19 cellular contexts compared by ENCODE assay signal in genomic region chr15:56341201-56341600, GRCh38. TPM values are rescaled to one million over a fixed set of nuclear protein-coding genes. Genes with fewer than 3 reads are reported as not detected.
DNase-seq lines count a peak whose midpoint lies in the region; ATAC-seq, FAIRE-seq and TF ChIP-seq lines count a peak whose summit lies in the region.
"Had no signal": no experiment of that assay in that cellular context is flagged by ENCODE, and none has a peak within 500 bp of the region (broad histone marks: within the 10 kb centered on the region; RNA-seq: fewer than 3 reads in every experiment).

No MANE protein-coding gene starts in this region.

- no peaks in the 10 kb centered on the region for H3K9me1 ChIP-seq in keratinocyte (ENCODE audit: control insufficient read depth, extremely low read depth, insufficient read depth, low read length)

- intact Hi-C loops in PC-3 (cut with micrococcal nuclease) (no loop called here), mammary epithelial cell (cut with micrococcal nuclease) (no loop called here)

- no peaks in the 10 kb centered on the region for H3K79me2 ChIP-seq in PC-3 (ENCODE audit: low read length)
- no peaks in the 10 kb centered on the region for H3K79me2 ChIP-seq in mammary epithelial cell (ENCODE audit: insufficient read depth, low read length)
- no peaks in the 10 kb centered on the region for H3K79me2 ChIP-seq in keratinocyte (ENCODE audit: control insufficient read depth, insufficient read depth, low read length)

- no peaks in the 10 kb centered on the region for H3K9me3 ChIP-seq in PC-3 (ENCODE audit: low read length)
- H3K9me3 ChIP-seq in mammary epithelial cell (replicated peaks; ENCODE audit: insufficient read depth, low read length), result no peaks in the 10 kb centered on the region
- H3K9me3 ChIP-seq in keratinocyte (ENCODE audit: control insufficient read depth, low read depth, low read length), result no peaks in the 10 kb centered on the region
- no peaks in the 10 kb centered on the region for H3K9me3 ChIP-seq in CD8-positive, alpha-beta memory T cell (ENCODE audit: low read length)
- H3K9me3 ChIP-seq: HAP-1 had no signal

- H3K4me1 ChIP-seq in PC-3 (ENCODE audit: insufficient read depth, low read length) (no peaks in the 10 kb centered on the region), mammary epithelial cell (ENCODE audit: insufficient read depth, low read length) (peaks cover 23% of the 10 kb centered on the region), keratinocyte (ENCODE audit: control insufficient read depth, extremely low read depth, insufficient read depth, low read length) (peaks cover 36% of the 10 kb centered on the region)
- no peaks in the 10 kb centered on the region for H3K4me1 ChIP-seq in CD8-positive, alpha-beta memory T cell (ENCODE audit: insufficient read depth, low read length)
- H3K4me1 ChIP-seq: HAP-1 had no signal

- in situ Hi-C loops in mammary epithelial cell (cut with MboI; ENCODE audit: low sequenced_read_pairs in 2 of 2), result no loop called here

- no peaks in the 10 kb centered on the region for H3K36me3 ChIP-seq in PC-3 (ENCODE audit: low read depth, low read length)
- no peaks in the 10 kb centered on the region for H3K36me3 ChIP-seq in mammary epithelial cell (ENCODE audit: insufficient read depth, low read length)
- no peaks in the 10 kb centered on the region for H3K36me3 ChIP-seq in keratinocyte (ENCODE audit: control insufficient read depth in 2 of 2, extremely low read depth in 1 of 2, insufficient read depth in 2 of 2, low read length in 2 of 2)
- H3K36me3 ChIP-seq in CD8-positive, alpha-beta memory T cell (ENCODE audit: insufficient read depth, low read length), result no peaks in the 10 kb centered on the region
- H3K36me3 ChIP-seq: HAP-1 had no signal

- peak; percentile 47 for DNase-seq in ELR (ENCODE audit: low read depth)
- DNase-seq in PC-3, result peak; percentile 23
- DNase-seq in mammary epithelial cell, result peak; percentile 80
- peak; percentile 63 for DNase-seq in keratinocyte (ENCODE audit: low read depth, low spot score)
- no peak for DNase-seq in GDM1 (lab: John Stamatoyannopoulos, UW)
- no peak for DNase-seq in glomerular visceral epithelial cell (ENCODE audit: extremely low spot score)
- no peak for DNase-seq in nephron progenitor cell
- DNase-seq in CD8-positive, alpha-beta memory T cell, result no peak
- DNase-seq: C1 segment of cervical spinal cord, COR-L47, DMS53, Kasumi-1, MV-4-11, NCI-H1436 treated with DMSO at 0.1 percent for 48 hours, NCI-H2081 treated with DMSO at 0.1 percent for 48 hours, NCI-H526 had no signal

- no peaks in the 10 kb centered on the region for H3K9me3 Mint-ChIP-seq in nephron progenitor cell
- H3K9me3 Mint-ChIP-seq in CD8-positive, alpha-beta memory T cell, result peaks cover 0 to 7% (median 3%) of the 10 kb centered on the region in 5 donors

- H3F3A ChIP-seq in PC-3 (ENCODE audit: low read length, unreplicated experiment), result no peaks in the 10 kb centered on the region

- 6% methylated on average over 3 of the region's 3 CpGs for WGBS in mammary epithelial cell (ENCODE audit: low coverage, missing lambda C conversion rate)

- H3K4me3 ChIP-seq in PC-3 (ENCODE audit: low read length), result no peak overlapping the region
- H3K4me3 ChIP-seq in mammary epithelial cell (replicated peaks in 1 of 3; ENCODE audit: insufficient read depth in 1 of 3, low read depth in 2 of 3, low read length in 3 of 3), result no peak overlapping the region
- no peak overlapping the region for H3K4me3 ChIP-seq in keratinocyte (ENCODE audit: control insufficient read depth in 2 of 3, extremely low read depth in 1 of 3, insufficient read depth in 2 of 3, low read depth in 1 of 3, low read length in 3 of 3)
- no peak overlapping the region for H3K4me3 ChIP-seq in CD8-positive, alpha-beta memory T cell (ENCODE audit: low read length)
- H3K4me3 ChIP-seq: HAP-1, SK-N-MC had no signal

- no TSS peak for BruUV-seq in PC-3 (replicated peaks; lab: Mats Ljungman, UMichigan)
- no TSS peak for BruUV-seq in mammary epithelial cell (replicated peaks; lab: Mats Ljungman, UMichigan)

- FAIRE-seq in keratinocyte (lab: Jason Lieb, UNC), result peak; percentile 95
- FAIRE-seq: GM12892 had no signal

- no peaks in the 10 kb centered on the region for H3K36me3 Mint-ChIP-seq in nephron progenitor cell (ENCODE audit: low read depth)
- H3K36me3 Mint-ChIP-seq in CD8-positive, alpha-beta memory T cell, result no peaks in the 10 kb centered on the region

- no peak overlapping the region for H3K4me3 Mint-ChIP-seq in nephron progenitor cell
- no peak overlapping the region for H3K4me3 Mint-ChIP-seq in CD8-positive, alpha-beta memory T cell

- H2AFZ ChIP-seq in PC-3 (ENCODE audit: low read length) (no peak overlapping the region), mammary epithelial cell (ENCODE audit: low read depth, low read length) (no peak overlapping the region), keratinocyte (ENCODE audit: control insufficient read depth, low read length) (no peak overlapping the region)

- H4K20me1 ChIP-seq in PC-3 (ENCODE audit: low read length) (no peaks in the 10 kb centered on the region), mammary epithelial cell (ENCODE audit: insufficient read depth, low read length) (no peaks in the 10 kb centered on the region), keratinocyte (ENCODE audit: control insufficient read depth, extremely low read depth, insufficient read depth, low read length) (no peaks in the 10 kb centered on the region)

- no peak overlapping the region for H3K27ac ChIP-seq in PC-3 (ENCODE audit: low read length)
- no peak overlapping the region for H3K27ac ChIP-seq in mammary epithelial cell (ENCODE audit: insufficient read depth, low read depth, low read length)
- no peak overlapping the region for H3K27ac ChIP-seq in keratinocyte (ENCODE audit: control insufficient read depth, insufficient read depth, low read length)
- no peak overlapping the region for H3K27ac ChIP-seq in CD8-positive, alpha-beta memory T cell (ENCODE audit: low read depth, low read length)
- H3K27ac ChIP-seq: SK-N-MC had no signal

- H3K9ac ChIP-seq in PC-3 (ENCODE audit: low read length) (no peak overlapping the region), mammary epithelial cell (ENCODE audit: insufficient read depth, low read length) (no peak overlapping the region), keratinocyte (ENCODE audit: control insufficient read depth, extremely low read depth, insufficient read depth, low read length) (no peak overlapping the region)

- TF ChIP-seq CTCF in PC-3 (conservative IDR thresholded peaks at IDR 0.05; ENCODE audit: low read depth, low read length), result no peak
- no peak for TF ChIP-seq CTCF in mammary epithelial cell (conservative IDR thresholded peaks at IDR 0.05 in 1 of 2, IDR thresholded peaks at IDR 0.05 in 1 of 2; ENCODE audit: extremely low read depth in 1 of 2, insufficient read depth in 1 of 2, low read depth in 1 of 2, low read length in 2 of 2)
- TF ChIP-seq CTCF in keratinocyte (optimal IDR thresholded peaks at IDR 0.05 in 1 of 3, IDR thresholded peaks at IDR 0.05 in 1 of 3, conservative IDR thresholded peaks at IDR 0.05 in 1 of 3; ENCODE audit: extremely low read depth in 1 of 3, insufficient read depth in 2 of 3, low read length in 3 of 3), result no peak
- no peak for TF ChIP-seq CTCF in nephron progenitor cell (IDR thresholded peaks at IDR 0.05)

- no peaks in the 10 kb centered on the region for H3K9me2 ChIP-seq in PC-3 (replicated peaks; ENCODE audit: low read length)

- POLR2A ChIA-PET in PC-3 (lab: Charles Lee; ENCODE audit: unreplicated experiment), result no interaction called here
- POLR2A ChIA-PET in CD8-positive, alpha-beta memory T cell (lab: Charles Lee), result no interaction called here

- no peak overlapping the region for H3K27ac Mint-ChIP-seq in nephron progenitor cell
- H3K27ac Mint-ChIP-seq in CD8-positive, alpha-beta memory T cell, result no peak overlapping the region

- H3K27me3 ChIP-seq in PC-3 (ENCODE audit: low read length) (no peaks in the 10 kb centered on the region), mammary epithelial cell (ENCODE audit: insufficient read depth, low read length) (no peaks in the 10 kb centered on the region), keratinocyte (ENCODE audit: control insufficient read depth, extremely low read depth, insufficient read depth, low read length) (no peaks in the 10 kb centered on the region)
- no peaks in the 10 kb centered on the region for H3K27me3 ChIP-seq in CD8-positive, alpha-beta memory T cell (ENCODE audit: insufficient read depth, low read length, poor library complexity, severe bottlenecking)

- CTCF ChIA-PET in PC-3 (lab: Charles Lee) (no interaction called here), mammary epithelial cell (lab: Charles Lee; ENCODE audit: low non-redundant PET) (no interaction called here)
- CTCF ChIA-PET in CD8-positive, alpha-beta memory T cell (lab: Charles Lee), result no interaction called here

- H3K4me1 Mint-ChIP-seq in nephron progenitor cell, result no peaks in the 10 kb centered on the region
- H3K4me1 Mint-ChIP-seq in CD8-positive, alpha-beta memory T cell, result no peaks in the 10 kb centered on the region

- no peaks in the 10 kb centered on the region for H3K27me3 Mint-ChIP-seq in nephron progenitor cell (ENCODE audit: low read depth, poor library complexity)
- peaks cover 8 to 18% of the 10 kb centered on the region in 2 donors for H3K27me3 Mint-ChIP-seq in CD8-positive, alpha-beta memory T cell

- ATAC-seq in PC-3, result no peak

- H3K4me2 ChIP-seq in PC-3 (ENCODE audit: low read length) (no peak overlapping the region), mammary epithelial cell (ENCODE audit: insufficient read depth, low read depth, low read length) (peak overlapping the region; percentile 25), keratinocyte (ENCODE audit: control insufficient read depth, extremely low read depth, insufficient read depth, low read depth, low read length) (peak overlapping the region; percentile 22)

- dilution Hi-C loops in mammary epithelial cell (cut with HindIII; ENCODE audit: low sequenced_read_pairs), result loop anchor here (5.0 kb wide), 1 partner anchor 94 kb away; no protein-coding TSS in a partner anchor
- dilution Hi-C loops in keratinocyte (cut with MboI; ENCODE audit: extremely low pct_ligation_motif_present, low sequenced_read_pairs), result no loop called here

RNA-seq across cellular contexts. Expression of gene TEX9, which starts 24.0 kb away (rescaled TPM):
- 2.4 and 3.3 TPM in 2 replicates for total RNA-seq in PC-3 (2014; rRNA removed)
- total RNA-seq in mammary epithelial cell, result 10 to 100 TPM in 1 of 2 donors, 1 to 10 TPM in 1; 7.7 to 11.2 TPM
- 1.9 TPM for polyA plus RNA-seq in mammary epithelial cell
- polyA minus RNA-seq in mammary epithelial cell, result not detected
- 1.9 to 3.4 TPM (median 2.6 TPM) in 3 replicates for polyA plus RNA-seq in keratinocyte
- polyA plus RNA-seq in keratinocyte (2011; ENCODE audit: low read depth), result 4.1 TPM
- polyA plus RNA-seq in keratinocyte (2011; cell fraction: cytosol; rRNA removed), result 1.6 and 4.1 TPM in 2 replicates
- 2.9 and 4.1 TPM in 2 replicates for polyA plus RNA-seq in keratinocyte (2011; cell fraction: nucleus; rRNA removed)
- polyA plus RNA-seq in keratinocyte (2012; ENCODE audit: low replicate concordance), result 1.2 and 2.3 TPM in 2 replicates
- polyA minus RNA-seq in keratinocyte, result 1.1 to 4.5 TPM in 2 of 3 replicates, not detected in the other
- 2.1 TPM for polyA minus RNA-seq in keratinocyte (2011; cell fraction: cytosol; rRNA and poly(A)+ RNA removed)
- polyA minus RNA-seq in keratinocyte (2011; cell fraction: nucleus; rRNA and poly(A)+ RNA removed), result 3.8 and 9.0 TPM in 2 replicates
- total RNA-seq in CD8-positive, alpha-beta memory T cell, result 1 to 10 TPM; 1.2 to 1.8 TPM
- 0.25 TPM for polyA plus RNA-seq in CD8-positive, alpha-beta memory T cell

Comparison
In these comparisons a context has a peak if more than half of its experiments do, and no peak if none do; other contexts are left out.
1. DNase-seq: peak in ELR (single experiment), PC-3 (single experiment), mammary epithelial cell (single experiment) and keratinocyte (single experiment); none in GDM1 (single experiment), glomerular visceral epithelial cell (single experiment), nephron progenitor cell (single experiment) and CD8-positive, alpha-beta memory T cell (0 of 5).